ENCODE assay signal across 14 cellular contexts in the genomic region with DNA sequence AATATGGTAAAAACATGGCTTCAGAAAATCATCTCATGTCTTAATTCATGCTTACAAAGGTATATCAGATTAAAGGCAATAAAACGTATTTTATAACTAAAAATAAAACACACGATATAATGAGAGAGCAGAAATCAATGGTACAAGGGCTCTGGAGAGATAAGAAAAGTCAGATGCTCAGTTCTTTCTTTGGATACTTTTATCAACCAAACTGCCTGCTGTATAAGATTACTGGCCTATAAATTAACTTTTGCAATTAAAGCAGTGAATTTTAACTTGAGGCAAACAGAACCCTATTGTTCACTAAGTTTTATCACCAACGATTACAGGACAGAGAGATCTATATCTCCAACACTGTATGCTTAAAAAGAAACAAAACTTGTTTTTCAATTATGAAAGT. TPM values are rescaled to one million over a fixed set of nuclear protein-coding genes. Genes with fewer than 3 reads are reported as not detected.
DNase-seq lines count a peak whose midpoint lies in the region; FAIRE-seq and TF ChIP-seq lines count a peak whose summit lies in the region.
"Had no signal": no experiment of that assay in that cellular context is flagged by ENCODE, and none has a peak within 500 bp of the region (broad histone marks: within the 10 kb centered on the region; RNA-seq: fewer than 3 reads in every experiment).

No MANE protein-coding gene starts in this region.

- no peaks in the 10 kb centered on the region for H3K9me3 Mint-ChIP-seq in mesothelial cell of epicardium
- H3K9me3 Mint-ChIP-seq: CD8-positive, alpha-beta memory T cell had no signal

- no peaks in the 10 kb centered on the region for H3K36me3 ChIP-seq in MM.1S (replicated peaks; ENCODE audit: insufficient read depth, low read length)
- H3K36me3 ChIP-seq in right atrium auricular region = no peaks in the 10 kb centered on the region
- H3K36me3 ChIP-seq: BLaER1 had no signal

- no peak overlapping the region for H3K27ac ChIP-seq in MM.1S (ENCODE audit: low read length)
- H3K27ac ChIP-seq in right atrium auricular region = no peak overlapping the region
- H3K27ac ChIP-seq: BLaER1, GM23248 had no signal

- H3K4me1 ChIP-seq in MM.1S (ENCODE audit: low read length) (no peaks in the 10 kb centered on the region), right atrium auricular region (no peaks in the 10 kb centered on the region)
- H3K4me1 ChIP-seq: BLaER1 had no signal

- H3K36me3 Mint-ChIP-seq in mesothelial cell of epicardium = no peaks in the 10 kb centered on the region

- no peaks in the 10 kb centered on the region for H3K79me2 ChIP-seq in MM.1S (ENCODE audit: low read length)

- no peak overlapping the region for H3K4me2 ChIP-seq in MM.1S (ENCODE audit: low read depth, low read length)
- H3K4me2 ChIP-seq: BLaER1 had no signal

- H3K9me3 ChIP-seq in MM.1S (replicated peaks; ENCODE audit: insufficient read depth, low read length) (no peaks in the 10 kb centered on the region), right atrium auricular region (no peaks in the 10 kb centered on the region)
- H3K9me3 ChIP-seq: BLaER1 had no signal

- H3F3A ChIP-seq in MM.1S (ENCODE audit: insufficient read depth, low read length) = no peaks in the 10 kb centered on the region

- no peak for TF ChIP-seq CTCF in mesothelial cell of epicardium (IDR thresholded peaks at IDR 0.05; ENCODE audit: unreplicated experiment)
- TF ChIP-seq CTCF in MM.1S (IDR thresholded peaks at IDR 0.05; ENCODE audit: low read length) = no peak
- TF ChIP-seq CTCF in right atrium auricular region (IDR thresholded peaks at IDR 0.05) = no peak

- peaks cover 18% of the 10 kb centered on the region for H3K4me1 Mint-ChIP-seq in mesothelial cell of epicardium
- H3K4me1 Mint-ChIP-seq: CD8-positive, alpha-beta memory T cell had no signal

- DNase-seq in NCI-H526 treated with DMSO at 0.1 percent for 48 hours (lab: John Stamatoyannopoulos, UW) (peak; percentile 10), mesothelial cell of epicardium (ENCODE audit: low spot score in 2 of 2, unreplicated experiment in 2 of 2) (no peak), RKO (ENCODE audit: low spot score) (no peak), MM.1S (no peak), right atrium auricular region (ENCODE audit: low spot score) (no peak)
- DNase-seq: CD8-positive, alpha-beta memory T cell; DMS53; GM23248; IMR-90 had no signal

- peak; percentile 66 for FAIRE-seq in G401.6 (lab: Jason Lieb, UNC)
- FAIRE-seq: GM18507, H54 had no signal

- H3K27me3 Mint-ChIP-seq in mesothelial cell of epicardium (ENCODE audit: low read depth) = no peaks in the 10 kb centered on the region
- H3K27me3 Mint-ChIP-seq: CD8-positive, alpha-beta memory T cell had no signal

- no peak overlapping the region for H2AFZ ChIP-seq in MM.1S (ENCODE audit: low read length)
- H2AFZ ChIP-seq: GM23248 had no signal

- H3K4me3 ChIP-seq in MM.1S (ENCODE audit: low read length) (no peak overlapping the region), right atrium auricular region (no peak overlapping the region)
- H3K4me3 ChIP-seq: BLaER1, GM12878, GM23248 had no signal

- no peaks in the 10 kb centered on the region for H4K20me1 ChIP-seq in MM.1S (ENCODE audit: insufficient read depth, low read length)
- H4K20me1 ChIP-seq: BLaER1 had no signal

- H3K27ac Mint-ChIP-seq in mesothelial cell of epicardium = peak overlapping the region; percentile 4
- H3K27ac Mint-ChIP-seq: CD8-positive, alpha-beta memory T cell had no signal

- H3K27me3 ChIP-seq in MM.1S (replicated peaks; ENCODE audit: insufficient read depth, low read length) (no peaks in the 10 kb centered on the region), right atrium auricular region (no peaks in the 10 kb centered on the region)
- H3K27me3 ChIP-seq: BLaER1 had no signal

- no peak overlapping the region for H3K9ac ChIP-seq in MM.1S (ENCODE audit: low read length)
- H3K9ac ChIP-seq: BLaER1, GM23248 had no signal

- no peaks in the 10 kb centered on the region for H3K9me2 ChIP-seq in MM.1S (replicated peaks; ENCODE audit: insufficient read depth, low read length)

- H3K4me3 Mint-ChIP-seq in mesothelial cell of epicardium = no peak overlapping the region
- H3K4me3 Mint-ChIP-seq: CD8-positive, alpha-beta memory T cell had no signal

RNA-seq across cellular contexts. Expression of a gene that starts 42.1 kb away (rescaled TPM):
- total RNA-seq in mesothelial cell of epicardium (68.6 to 71.1 TPM (median 71.0 TPM) in 3 replicates), right atrium auricular region (1 to 10 TPM; 6.9 to 8.6 TPM)
